8 cellular contexts compared by ENCODE assay signal in genomic region chr2:200811336-200812121, GRCh38. TPM values are rescaled to one million over a fixed set of nuclear protein-coding genes. Genes with fewer than 3 reads are reported as not detected.
DNase-seq lines count a peak whose midpoint lies in the region; ATAC-seq, FAIRE-seq and TF ChIP-seq lines count a peak whose summit lies in the region.

Gene BZW1 (plus strand): TSS chr2:200811910. CDS start chr2:200813218, 1,308 bp downstream.

- H3K4me3 ChIP-seq in AG04449 (ENCODE audit: low read depth, low read length) (peak within 1 kb of the TSS; percentile 89), WI38 (ENCODE audit: low read depth, low read length) (peak within 1 kb of the TSS; percentile 77), bronchial epithelial cell (ENCODE audit: low read depth, low read length) (peak within 1 kb of the TSS; percentile 84), smooth muscle cell (peak within 1 kb of the TSS; percentile 99)

- H3K27ac ChIP-seq in smooth muscle cell (ENCODE audit: low read depth) = peak within 1 kb of the TSS; percentile 98

- under 1% methylated on average over 56 of the region's 74 CpGs for WGBS in smooth muscle cell (ENCODE audit: low lambda C conversion rate)

- DNase-seq in AG04449 (ENCODE audit: low read depth, low spot score) (peak; percentile 77), NCI-H2227 treated with DMSO at 0.1 percent for 48 hours (lab: John Stamatoyannopoulos, UW) (peak; percentile 99), bronchial epithelial cell (ENCODE audit: low read depth) (peak; percentile 84), iPS-NIHi11 (ENCODE audit: low spot score) (peak; percentile 98), smooth muscle cell (lab: John Stamatoyannopoulos, UW; ENCODE audit: unreplicated experiment) (peak; percentile 99)

- CTCF ChIA-PET in AG04449 (lab: Yijun Ruan, JAX) = interaction anchor here (4.0 kb wide), 1 partner anchor 98 kb away, joined by 16 read pairs; no protein-coding TSS in a partner anchor

- TF ChIP-seq CTCF in AG04449 (IDR thresholded peaks at IDR 0.05; ENCODE audit: insufficient read depth, low read length, missing control alignments) = no peak
- no peak for TF ChIP-seq CTCF in WI38 (IDR thresholded peaks at IDR 0.05; ENCODE audit: low read depth, low read length)
- TF ChIP-seq CTCF in bronchial epithelial cell (IDR thresholded peaks at IDR 0.05; ENCODE audit: insufficient read depth, low read length, severe bottlenecking) = no peak
- no peak for TF ChIP-seq CTCF in smooth muscle cell (IDR thresholded peaks at IDR 0.05; ENCODE audit: borderline replicate concordance, insufficient read depth, poor library complexity, severe bottlenecking)

- peaks cover 17% of the 10 kb centered on the region for H3F3A ChIP-seq in smooth muscle cell (ENCODE audit: low read depth)

- ATAC-seq in GM18907 (IDR thresholded peaks at IDR 0.05; ENCODE audit: unreplicated experiment) (peak; percentile 86), HG03159 (IDR thresholded peaks at IDR 0.05; ENCODE audit: unreplicated experiment) (peak; percentile 79)

- peak within 1 kb of the TSS; percentile 86 for H3K4me2 ChIP-seq in smooth muscle cell

- H4K20me1 ChIP-seq in smooth muscle cell (ENCODE audit: low read depth) = peaks cover 47% of the 10 kb centered on the region

- H3K4me1 ChIP-seq in smooth muscle cell (ENCODE audit: low read depth) = peaks cover 22% of the 10 kb centered on the region

- peaks cover 47% of the 10 kb centered on the region for H3K79me2 ChIP-seq in smooth muscle cell (ENCODE audit: low read depth)

- FAIRE-seq in bronchial epithelial cell (lab: Jason Lieb, UNC) = no peak

- H3K27me3 ChIP-seq in bronchial epithelial cell (ENCODE audit: control insufficient read depth, insufficient read depth, low read length) (no peaks in the 10 kb centered on the region), smooth muscle cell (ENCODE audit: low read depth) (no peaks in the 10 kb centered on the region)

- peak within 1 kb of the TSS; percentile 57 for H2AFZ ChIP-seq in smooth muscle cell (ENCODE audit: low read depth)

- H3K36me3 ChIP-seq in bronchial epithelial cell (ENCODE audit: control insufficient read depth, insufficient read depth, low read length) (peaks cover 9% of the 10 kb centered on the region), smooth muscle cell (ENCODE audit: low read depth) (peaks cover 23% of the 10 kb centered on the region)

- no peaks in the 10 kb centered on the region for H3K9me3 ChIP-seq in smooth muscle cell (replicated peaks; ENCODE audit: low read depth)

- POLR2A ChIA-PET in AG04449 (lab: Yijun Ruan, JAX) = interaction anchor here (0.6 to 1.9 kb wide), 10 partner anchors 15 to 1588 kb away, joined by 3 to 6 read pairs (median 4); partner anchors contain the start of gene CLK1

- peak within 1 kb of the TSS; percentile 100 for H3K9ac ChIP-seq in smooth muscle cell (ENCODE audit: low read depth)

RNA-seq across cellular contexts. Expression of gene BZW1, which starts in this region (rescaled TPM):
- total RNA-seq in bronchial epithelial cell (546 and 792 TPM in 2 replicates), smooth muscle cell (364 and 398 TPM in 2 replicates)
- polyA plus RNA-seq in smooth muscle cell = 203 and 212 TPM in 2 replicates

Comparison
In these comparisons a context has a peak if more than half of its experiments do, and no peak if none do; other contexts are left out.
1. Peak in every context shown above with its lines: DNase-seq, ATAC-seq, H3K4me3 ChIP-seq and H3K27ac ChIP-seq.